Comparison of ENCODE assay signal across 33 cellular contexts in genomic region chr6:161410736-161411135, GRCh38.
"Had no signal": no experiment of that assay in that cellular context is flagged by ENCODE, and none has a peak within 500 bp of the region (broad histone marks: within the 10 kb centered on the region; RNA-seq: fewer than 3 reads in every experiment).

No MANE protein-coding gene starts in this region.

- H3K4me3 ChIP-seq: MG63, PC-9 had no signal

- DNase-seq: activated B cell treated with CpG ODN at 0.5 μM for 24 hours; activated CD4-positive, alpha-beta T cell treated with anti-CD3 and anti-CD28 coated beads for 4 hours; activated CD4-positive, alpha-beta T cell treated with anti-CD3 and anti-CD28 coated beads, Interleukin-2, amount 50 U/mL, for 1 hour; activated CD4-positive, CD25-positive, alpha-beta regulatory T cell treated with anti-CD3 and anti-CD28 coated beads, Interleukin-2, amount 50 U/mL, for 72 hours; activated CD8-positive, alpha-beta memory T cell treated with anti-CD3 and anti-CD28 coated beads, Interleukin-2, amount 50 U/mL, for 4 hours; activated effector memory CD4-positive, alpha-beta T cell treated with Interleukin-2 at 50 U/mL for 16 hours; activated naive CD4-positive, alpha-beta T cell treated with anti-CD3 and anti-CD28 coated beads, Interleukin-2, amount 10 ng/mL, durations not matched to agents 7 days and 5 days; activated naive CD8-positive, alpha-beta T cell treated with anti-CD3 and anti-CD28 coated beads, Interleukin-2, amount 50 U/mL, for 24 hours; activated T-cell treated with anti-CD3 and anti-CD28 coated beads for 4 hours; activated T-cell treated with anti-CD3 and anti-CD28 coated beads, Interleukin-2, amount 50 U/mL, for 4 hours; anterior cingulate cortex; IMR-90; Kasumi-1; KBM-7; MV-4-11; NCI-H1092; NCI-H1436 treated with DMSO at 0.1 percent for 48 hours; NCI-H1694 treated with DMSO at 0.1 percent for 48 hours; NCI-H2029; NCI-H345; NCI-H510A; NCI-H526; NCI-H748 treated with DMSO at 0.1 percent for 48 hours; NK-92 treated with Interleukin-12 subunit alpha and Interleukin-12 subunit beta, amount 100 ng/mL, for 24 hours; PC-9; Right ventricle myocardium superior; SW 1271; T-helper 1 cell; T-helper 2 cell; T-helper 9 cell had no signal

- H3K27ac ChIP-seq: PC-9, VCaP had no signal

- ATAC-seq: activated naive CD8-positive, alpha-beta T cell treated with anti-CD3 and anti-CD28 coated beads, Interleukin-2, amount 50 U/mL, for 24 hours; activated T-cell treated with anti-CD3 and anti-CD28 coated beads, Interleukin-2, amount 50 U/mL, for 4 hours had no signal

- FAIRE-seq: RCC 7860 had no signal

- H3K9me3 ChIP-seq: MG63 had no signal

- H3K4me2 ChIP-seq: PC-9 had no signal

- H3K27me3 ChIP-seq: MG63 had no signal

- H3K36me3 ChIP-seq: MG63 had no signal

- H2AFZ ChIP-seq: PC-9 had no signal
